Comparison of ENCODE assay signal across 17 cellular contexts in genomic region chr15:93932164-93932776, GRCh38.
DNase-seq lines count a peak whose midpoint lies in the region; ATAC-seq and TF ChIP-seq lines count a peak whose summit lies in the region.
"Had no signal": no experiment of that assay in that cellular context is flagged by ENCODE, and none has a peak within 500 bp of the region (broad histone marks: within the 10 kb centered on the region; RNA-seq: fewer than 3 reads in every experiment).

No MANE protein-coding gene starts in this region.

- no peaks in the 10 kb centered on the region for H3K4me1 ChIP-seq in left lung

- no peak overlapping the region for H3K27ac ChIP-seq in left lung
- H3K27ac ChIP-seq: vagina had no signal

- intact Hi-C loops in left lung (cut with DNase I) = no loop called here

- ATAC-seq in GM18505 (IDR thresholded peaks at IDR 0.05; ENCODE audit: unreplicated experiment) = peak; percentile 77
- ATAC-seq in GM19395 (IDR thresholded peaks at IDR 0.05; ENCODE audit: unreplicated experiment) = peak; percentile 90
- ATAC-seq in HG02759 (IDR thresholded peaks at IDR 0.05; ENCODE audit: unreplicated experiment) = peak; percentile 81
- ATAC-seq in HG03469 (IDR thresholded peaks at IDR 0.05; ENCODE audit: unreplicated experiment) = peak; percentile 64
- no peak for ATAC-seq in left lung
- ATAC-seq: activated CD8-positive, alpha-beta T cell treated with anti-CD3 and anti-CD28 coated beads, Interleukin-2, amount 10 ng/mL, durations not matched to agents 7 days and 5 days; left ventricle myocardium superior; SK-N-SH treated with all-trans-retinoic acid at 6 μM for 48 hours had no signal

- H3K9me3 ChIP-seq in left lung = no peaks in the 10 kb centered on the region
- H3K9me3 ChIP-seq: vagina had no signal

- H3K27me3 ChIP-seq in left lung = no peaks in the 10 kb centered on the region
- H3K27me3 ChIP-seq: vagina had no signal

- TF ChIP-seq POLR2A in GM18505 (IDR thresholded peaks at IDR 0.05; ENCODE audit: borderline replicate concordance, extremely low read depth, insufficient read depth, insufficient read length) = no peak

- TF ChIP-seq CTCF in left lung (IDR thresholded peaks at IDR 0.05) = no peak

- no peaks in the 10 kb centered on the region for H3K36me3 ChIP-seq in left lung
- H3K36me3 ChIP-seq: vagina had no signal

- H3K4me3 ChIP-seq in left lung = no peak overlapping the region
- H3K4me3 ChIP-seq: vagina had no signal

- DNase-seq in C1 segment of cervical spinal cord (lab: John Stamatoyannopoulos, UW) (no peak), left lung (no peak), GM19240 (ENCODE audit: insufficient read length, low spot score) (no peak), NCI-H345 (lab: John Stamatoyannopoulos, UW) (no peak)
- DNase-seq: activated CD8-positive, alpha-beta T cell treated with anti-CD3 and anti-CD28 coated beads, Interleukin-2, amount 10 ng/mL, durations not matched to agents 7 days and 5 days; CD4-positive, alpha-beta memory T cell; left ventricle myocardium superior; NCI-H187; NK-92 treated with Interleukin-12 subunit alpha and Interleukin-12 subunit beta, amount 100 ng/mL, for 24 hours; nucleus accumbens; stimulated activated CD8-positive, alpha-beta memory T cell treated with anti-CD3 and anti-CD28 coated beads, Interleukin-4, amount 100 ng/mL, for 48 hours had no signal
